ENCODE assay signal across 8 cellular contexts in genomic region chr18:77054288-77054605, GRCh38.
DNase-seq lines count a peak whose midpoint lies in the region; ATAC-seq, FAIRE-seq and TF ChIP-seq lines count a peak whose summit lies in the region.

No MANE protein-coding gene starts in this region.

- ATAC-seq in GM18517 (IDR thresholded peaks at IDR 0.05; ENCODE audit: unreplicated experiment) (peak; percentile 13), HG02973 (IDR thresholded peaks at IDR 0.05; ENCODE audit: unreplicated experiment) (peak; percentile 6)

- H3K27me3 Mint-ChIP-seq in mesothelial cell of epicardium (ENCODE audit: low read depth), result no peaks in the 10 kb centered on the region

- H3K9me3 Mint-ChIP-seq in mesothelial cell of epicardium, result no peaks in the 10 kb centered on the region

- no peaks in the 10 kb centered on the region for H3K36me3 Mint-ChIP-seq in mesothelial cell of epicardium

- H3K27ac Mint-ChIP-seq in mesothelial cell of epicardium, result peak overlapping the region; percentile 78

- TF ChIP-seq CTCF in mesothelial cell of epicardium (IDR thresholded peaks at IDR 0.05; ENCODE audit: unreplicated experiment), result no peak

- H3K4me3 Mint-ChIP-seq in mesothelial cell of epicardium, result no peak overlapping the region

- no peak for FAIRE-seq in HTR-8/SVneo (lab: Jason Lieb, UNC)

- DNase-seq in activated CD4-positive, alpha-beta T cell treated with anti-CD3 and anti-CD28 coated beads, Interleukin-2, amount 50 U/mL, for 1 hour, result peak; percentile 39
- DNase-seq in mesothelial cell of epicardium (ENCODE audit: low spot score in 2 of 2, unreplicated experiment in 2 of 2) (no peak), NCI-H146 treated with DMSO at 0.1 percent for 48 hours (lab: John Stamatoyannopoulos, UW; ENCODE audit: unreplicated experiment) (no peak), HTR-8/SVneo (ENCODE audit: insufficient read length, low spot score) (no peak), NCI-H526 treated with DMSO at 0.1 percent for 48 hours (lab: John Stamatoyannopoulos, UW) (no peak), COR-L47 (lab: John Stamatoyannopoulos, UW) (no peak)

- peaks cover 30% of the 10 kb centered on the region for H3K4me1 Mint-ChIP-seq in mesothelial cell of epicardium
